In genomic region chr2:152201466-152201830, GRCh38 we compare ENCODE assay signal across 1 cellular context.
TF ChIP-seq lines count a peak whose summit lies in the region.

No MANE protein-coding gene starts in this region.

TF ChIP-seq in endothelial cell of umbilical vein, 7 proteins besides CTCF, POLR2A, EP300 and RAD21:
- TF ChIP-seq GATA2 (IDR thresholded peaks at IDR 0.05; ENCODE audit: insufficient read depth, insufficient read length, low read depth, low read length) (no peak), FOS (IDR thresholded peaks at IDR 0.05; ENCODE audit: borderline replicate concordance, insufficient read depth, low read length) (no peak), MYC (IDR thresholded peaks at IDR 0.05; ENCODE audit: low read depth, low read length) (no peak), POLR2AphosphoS5 (IDR thresholded peaks at IDR 0.05; ENCODE audit: insufficient read depth, low read depth, low read length) (no peak), EZH2 (IDR thresholded peaks at IDR 0.05; ENCODE audit: borderline replicate concordance, low read depth, low read length, severe bottlenecking) (no peak), JUN (IDR thresholded peaks at IDR 0.05; ENCODE audit: borderline replicate concordance, insufficient read depth, insufficient read length, low read depth) (no peak), MAX (IDR thresholded peaks at IDR 0.05; ENCODE audit: insufficient read depth, insufficient read length) (no peak)
